Comparison of ENCODE assay signal across 26 cellular contexts in the genomic region with DNA sequence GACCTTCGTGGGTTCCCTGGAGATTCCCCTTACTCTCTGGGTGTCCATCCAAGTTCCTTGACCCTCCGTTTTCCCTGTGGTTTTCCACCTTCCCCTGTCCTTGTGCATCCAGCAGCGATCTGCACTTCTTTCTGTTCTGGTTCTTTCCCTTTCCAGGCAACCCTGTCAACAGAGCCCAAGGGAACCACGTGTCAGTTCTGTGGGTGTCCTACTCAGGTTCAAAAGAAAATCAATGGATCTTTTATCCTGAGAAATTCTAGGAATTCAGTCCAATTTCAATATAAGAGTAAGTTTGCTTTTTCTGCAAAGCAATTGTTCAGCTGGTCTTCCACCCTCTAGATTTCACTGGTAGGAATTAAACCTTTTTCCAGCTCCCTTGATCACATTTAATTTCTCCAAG.
"Had no signal": no experiment of that assay in that cellular context is flagged by ENCODE, and none has a peak within 500 bp of the region (broad histone marks: within the 10 kb centered on the region; RNA-seq: fewer than 3 reads in every experiment).

No MANE protein-coding gene starts in this region.

- H3K4me3 ChIP-seq: body of pancreas, MG63, Peyer's patch had no signal

- H3K36me3 ChIP-seq: MG63, Peyer's patch had no signal

- H3K9me3 Mint-ChIP-seq: activated CD4-positive, alpha-beta T cell treated with anti-CD3 and anti-CD28 coated beads, Interleukin-2, amount 10 ng/mL, durations not matched to agents 24 days and 14 days; activated naive CD4-positive, alpha-beta T cell treated with anti-CD3 and anti-CD28 coated beads, Interleukin-2, amount 50 U/mL, for 24 hours had no signal

- H3K9me3 ChIP-seq: body of pancreas, MG63, Peyer's patch had no signal

- H3K27ac ChIP-seq: body of pancreas, Peyer's patch had no signal

- H3K4me1 ChIP-seq: body of pancreas, Peyer's patch had no signal

- H3K36me3 Mint-ChIP-seq: activated CD8-positive, alpha-beta memory T cell treated with anti-CD3 and anti-CD28 coated beads, Interleukin-2, amount 10 ng/mL, durations not matched to agents 7 days and 5 days; activated naive CD4-positive, alpha-beta T cell treated with anti-CD3 and anti-CD28 coated beads, Interleukin-2, amount 50 U/mL, for 24 hours had no signal

- H3K27me3 ChIP-seq: body of pancreas, MG63, Peyer's patch had no signal

- H3K27ac Mint-ChIP-seq: activated B cell treated with CpG ODN at 0.5 μM for 24 hours; activated CD4-positive, alpha-beta T cell treated with anti-CD3 and anti-CD28 coated beads, Interleukin-2, amount 10 ng/mL, durations not matched to agents 24 days and 14 days; activated CD8-positive, alpha-beta memory T cell treated with anti-CD3 and anti-CD28 coated beads, Interleukin-2, amount 10 ng/mL, durations not matched to agents 7 days and 5 days; activated naive CD4-positive, alpha-beta T cell treated with anti-CD3 and anti-CD28 coated beads, Interleukin-2, amount 50 U/mL, for 24 hours; activated T-cell treated with anti-CD3 and anti-CD28 coated beads, Interleukin-2, amount 50 U/mL, for 24 hours; activated T-helper 1 cell treated with anti-CD3 and anti-CD28 coated beads, Interleukin-12 subunit alpha, Interleukin-12 subunit beta, Interleukin-2, Interleukin-4 antibody, amounts not matched to agents 30 ng/mL and 10 ng/mL and 1 ng/mL, durations not matched to agents 14 hours and 24 hours and 36 hours; T-helper 17 cell had no signal

- H3K4me3 Mint-ChIP-seq: activated B cell treated with CpG ODN at 0.5 μM for 24 hours; activated CD4-positive, alpha-beta T cell treated with anti-CD3 and anti-CD28 coated beads, Interleukin-2, amount 10 ng/mL, durations not matched to agents 24 days and 14 days; activated CD8-positive, alpha-beta memory T cell treated with anti-CD3 and anti-CD28 coated beads, Interleukin-2, amount 10 ng/mL, durations not matched to agents 7 days and 5 days; activated naive CD4-positive, alpha-beta T cell treated with anti-CD3 and anti-CD28 coated beads, Interleukin-2, amount 50 U/mL, for 24 hours; activated T-cell treated with anti-CD3 and anti-CD28 coated beads, Interleukin-2, amount 50 U/mL, for 24 hours; activated T-helper 1 cell treated with anti-CD3 and anti-CD28 coated beads, Interleukin-12 subunit alpha, Interleukin-12 subunit beta, Interleukin-2, Interleukin-4 antibody, amounts not matched to agents 30 ng/mL and 10 ng/mL and 1 ng/mL, durations not matched to agents 14 hours and 24 hours and 36 hours; T-helper 17 cell had no signal

- H3K27me3 Mint-ChIP-seq: activated B cell treated with CpG ODN at 0.5 μM for 24 hours; activated CD4-positive, alpha-beta T cell treated with anti-CD3 and anti-CD28 coated beads, Interleukin-2, amount 10 ng/mL, durations not matched to agents 24 days and 14 days; activated CD8-positive, alpha-beta memory T cell treated with anti-CD3 and anti-CD28 coated beads, Interleukin-2, amount 10 ng/mL, durations not matched to agents 7 days and 5 days; activated naive CD4-positive, alpha-beta T cell treated with anti-CD3 and anti-CD28 coated beads, Interleukin-2, amount 50 U/mL, for 24 hours; activated T-cell treated with anti-CD3 and anti-CD28 coated beads, Interleukin-2, amount 50 U/mL, for 24 hours; T-helper 17 cell had no signal

- DNase-seq: activated B cell treated with CpG ODN at 0.5 μM for 24 hours; activated CD4-positive, alpha-beta T cell treated with anti-CD3 and anti-CD28 coated beads for 1 hour; activated CD4-positive, alpha-beta T cell treated with anti-CD3 and anti-CD28 coated beads, Interleukin-2, amount 10 ng/mL, durations not matched to agents 24 days and 14 days; activated CD4-positive, alpha-beta T cell treated with anti-CD3 and anti-CD28 coated beads, Interleukin-2, amount 50 U/mL, for 48 hours; activated CD8-positive, alpha-beta memory T cell treated with anti-CD3 and anti-CD28 coated beads, Interleukin-2, amount 10 ng/mL, durations not matched to agents 7 days and 5 days; activated effector memory CD4-positive, alpha-beta T cell treated with Interleukin-2 at 50 U/mL for 16 hours; activated naive CD4-positive, alpha-beta T cell; activated T-cell treated with anti-CD3 and anti-CD28 coated beads, Interleukin-2, amount 50 U/mL, for 24 hours; aorta; body of pancreas; MG63; MV-4-11; NCI-H1105; NCI-H1436; NCI-H1694 treated with DMSO at 0.1 percent for 48 hours; NCI-H2029 treated with DMSO at 0.1 percent for 48 hours; NCI-H345; NCI-H510A; NCI-H526 treated with DMSO at 0.1 percent for 48 hours; NCI-H82; Peyer's patch; SHP77 treated with DMSO at 0.1 percent for 48 hours; T-helper 17 cell; T-helper 9 cell had no signal

- H3K4me1 Mint-ChIP-seq: activated B cell treated with CpG ODN at 0.5 μM for 24 hours; activated CD4-positive, alpha-beta T cell treated with anti-CD3 and anti-CD28 coated beads, Interleukin-2, amount 10 ng/mL, durations not matched to agents 24 days and 14 days; activated CD8-positive, alpha-beta memory T cell treated with anti-CD3 and anti-CD28 coated beads, Interleukin-2, amount 10 ng/mL, durations not matched to agents 7 days and 5 days; activated naive CD4-positive, alpha-beta T cell treated with anti-CD3 and anti-CD28 coated beads, Interleukin-2, amount 50 U/mL, for 24 hours; T-helper 17 cell had no signal
